15 cellular contexts compared by ENCODE assay signal in the genomic region with DNA sequence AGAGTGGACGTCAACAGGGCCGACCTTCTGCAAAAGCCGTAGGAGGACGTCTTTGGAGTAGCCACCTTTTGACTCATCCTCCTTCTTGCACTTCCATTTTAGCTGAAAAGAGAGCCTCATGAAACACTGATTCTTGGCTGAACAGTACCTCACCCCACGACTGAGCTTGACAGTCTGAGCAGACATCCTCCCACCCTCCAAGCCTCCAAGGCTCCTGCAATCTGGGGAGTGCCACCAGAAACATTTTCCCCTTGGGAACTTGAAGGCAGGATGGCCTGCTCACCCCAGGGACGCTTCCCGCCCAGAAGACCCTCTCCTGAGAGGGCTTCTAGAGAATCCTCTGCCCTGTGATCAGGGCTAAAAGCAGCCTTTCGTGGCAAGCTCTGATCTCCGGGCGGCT.
DNase-seq lines count a peak whose midpoint lies in the region; ATAC-seq and TF ChIP-seq lines count a peak whose summit lies in the region.
"Had no signal": no experiment of that assay in that cellular context is flagged by ENCODE, and none has a peak within 500 bp of the region (broad histone marks: within the 10 kb centered on the region; RNA-seq: fewer than 3 reads in every experiment).

No MANE protein-coding gene starts in this region.

- no peak for TF ChIP-seq CTCF in RWPE1 (conservative IDR thresholded peaks at IDR 0.05; ENCODE audit: low read depth)

- peak overlapping the region; percentile 72 for H3K27ac Mint-ChIP-seq in memory B cell
- H3K27ac Mint-ChIP-seq in stimulated activated effector memory CD8-positive, alpha-beta T cell treated with anti-CD3 and anti-CD28 coated beads, Interleukin-12 subunit alpha, Interleukin-12 subunit beta, amount 100 ng/mL, for 72 hours, result peak overlapping the region; percentile 45
- H3K27ac Mint-ChIP-seq: B cell, HFFc6 had no signal

- H3K27ac ChIP-seq in RWPE1, result peak overlapping the region; percentile 77
- H3K27ac ChIP-seq in caudate nucleus (ENCODE audit: low read depth, low read length), result peak overlapping the region; percentile 61
- H3K27ac ChIP-seq: HL-60 had no signal

- POLR2A ChIA-PET in RWPE1 (lab: Yijun Ruan, JAX; ENCODE audit: low non-redundant PET), result no interaction called here

- no peaks in the 10 kb centered on the region for H3K27me3 Mint-ChIP-seq in memory B cell
- H3K27me3 Mint-ChIP-seq: B cell had no signal

- no peak overlapping the region for H3K4me3 Mint-ChIP-seq in memory B cell
- no peak overlapping the region for H3K4me3 Mint-ChIP-seq in stimulated activated effector memory CD8-positive, alpha-beta T cell treated with anti-CD3 and anti-CD28 coated beads, Interleukin-12 subunit alpha, Interleukin-12 subunit beta, amount 100 ng/mL, for 72 hours
- H3K4me3 Mint-ChIP-seq: B cell; CD8-positive, alpha-beta memory T cell; HFFc6 had no signal

- ATAC-seq in memory B cell (ENCODE audit: low read depth), result no peak
- no peak for ATAC-seq in stimulated activated effector memory CD8-positive, alpha-beta T cell treated with anti-CD3 and anti-CD28 coated beads, Interleukin-12 subunit alpha, Interleukin-12 subunit beta, amount 100 ng/mL, for 72 hours
- ATAC-seq in GM18498 (IDR thresholded peaks at IDR 0.05; ENCODE audit: unreplicated experiment), result no peak
- ATAC-seq in GM18520 (IDR thresholded peaks at IDR 0.05; ENCODE audit: unreplicated experiment), result no peak

- DNase-seq in RWPE1 (ENCODE audit: low spot score), result no peak
- peak in 20 of 61 donors; percentile 3 to 66 (median 18) for DNase-seq in caudate nucleus (lab: John Stamatoyannopoulos, UW)
- no peak for DNase-seq in memory B cell (ENCODE audit: low spot score in 2 of 2)
- DNase-seq in stimulated activated effector memory CD8-positive, alpha-beta T cell treated with anti-CD3 and anti-CD28 coated beads, Interleukin-12 subunit alpha, Interleukin-12 subunit beta, amount 100 ng/mL, for 72 hours (ENCODE audit: low spot score in 2 of 2), result no peak
- no peak for DNase-seq in C1 segment of cervical spinal cord (lab: John Stamatoyannopoulos, UW)
- DNase-seq: Caco-2; CD8-positive, alpha-beta memory T cell; DND-41; GDM1; HCEC 1CT; HFFc6 had no signal

- CTCF ChIA-PET in RWPE1 (lab: Yijun Ruan, JAX), result no interaction called here

- peaks cover 5% of the 10 kb centered on the region for H3K4me1 Mint-ChIP-seq in memory B cell
- H3K4me1 Mint-ChIP-seq in stimulated activated effector memory CD8-positive, alpha-beta T cell treated with anti-CD3 and anti-CD28 coated beads, Interleukin-12 subunit alpha, Interleukin-12 subunit beta, amount 100 ng/mL, for 72 hours, result peaks cover 22% of the 10 kb centered on the region

- H3K36me3 Mint-ChIP-seq in memory B cell, result peaks cover 26% of the 10 kb centered on the region
- H3K36me3 Mint-ChIP-seq in stimulated activated effector memory CD8-positive, alpha-beta T cell treated with anti-CD3 and anti-CD28 coated beads, Interleukin-12 subunit alpha, Interleukin-12 subunit beta, amount 100 ng/mL, for 72 hours, result peaks cover 62% of the 10 kb centered on the region

- H3K9me3 Mint-ChIP-seq in memory B cell, result no peaks in the 10 kb centered on the region
- no peaks in the 10 kb centered on the region for H3K9me3 Mint-ChIP-seq in stimulated activated effector memory CD8-positive, alpha-beta T cell treated with anti-CD3 and anti-CD28 coated beads, Interleukin-12 subunit alpha, Interleukin-12 subunit beta, amount 100 ng/mL, for 72 hours
- H3K9me3 Mint-ChIP-seq: CD8-positive, alpha-beta memory T cell; HFFc6 had no signal
